8 cellular contexts compared by ENCODE assay signal in the genomic region with DNA sequence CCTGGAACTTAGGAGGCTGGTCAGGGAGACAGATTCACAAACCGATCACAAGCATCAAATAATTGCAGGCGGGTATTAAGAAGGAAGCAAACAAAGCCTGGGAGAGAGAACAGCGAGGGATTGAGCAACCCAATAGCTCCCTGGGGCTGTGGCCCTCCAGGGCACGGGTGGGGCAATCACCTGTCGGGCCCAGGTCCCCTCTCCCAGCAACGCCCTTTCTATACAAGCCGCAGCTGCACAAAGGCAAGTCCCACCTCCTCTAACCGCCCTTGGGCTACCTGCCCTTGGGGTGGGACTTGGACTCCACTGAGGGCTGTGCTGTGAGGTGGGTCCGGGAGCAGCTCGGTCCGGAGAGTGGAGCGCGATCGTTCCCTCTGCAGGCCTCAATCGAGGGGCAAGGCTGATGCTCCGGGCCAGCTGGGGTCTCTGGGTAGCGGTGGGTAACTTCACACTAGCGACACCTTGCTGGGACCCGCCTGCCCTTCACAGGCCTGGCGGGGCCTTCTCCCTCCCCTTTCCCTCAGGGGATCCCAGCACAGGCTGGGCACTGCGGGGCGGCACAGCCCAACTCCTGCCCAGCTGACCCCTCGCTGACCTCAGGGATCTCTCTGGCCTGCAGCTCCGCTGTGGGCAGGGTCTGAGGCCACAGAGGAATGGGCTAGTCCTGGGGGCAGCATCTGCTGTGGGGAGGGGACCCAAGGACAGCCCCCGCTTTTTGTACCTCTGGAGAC. TPM values are rescaled to one million over a fixed set of nuclear protein-coding genes. Genes with fewer than 3 reads are reported as not detected.
A peak's percentile ranks its signal among the peaks of the same experiment; 100 is the strongest.
DNase-seq lines count a peak whose midpoint lies in the region; ATAC-seq, FAIRE-seq and TF ChIP-seq lines count a peak whose summit lies in the region.

No MANE protein-coding gene starts in this region.

- TF ChIP-seq POLR2A in GM18505 (IDR thresholded peaks at IDR 0.05; ENCODE audit: borderline replicate concordance, extremely low read depth, insufficient read depth, insufficient read length) = peak; percentile 28

- H3K27me3 Mint-ChIP-seq in natural killer cell (ENCODE audit: low read depth in 2 of 2) = no peaks in the 10 kb centered on the region

- peaks cover 42 to 53% of the 10 kb centered on the region in 2 donors for H3K4me1 Mint-ChIP-seq in natural killer cell

- H3K27me3 ChIP-seq in dorsolateral prefrontal cortex (no peaks in the 10 kb centered on the region), MG63 (no peaks in the 10 kb centered on the region)

- H3K9me3 Mint-ChIP-seq in natural killer cell = no peaks in the 10 kb centered on the region

- peak overlapping the region; percentile 98 to 99 for H3K27ac Mint-ChIP-seq in natural killer cell

- peak overlapping the region in 35 of 59 donors; percentile 2 to 84 (median 59) for H3K27ac ChIP-seq in dorsolateral prefrontal cortex

- DNase-seq in NCI-H2107 treated with DMSO at 0.1 percent for 48 hours (lab: John Stamatoyannopoulos, UW; ENCODE audit: unreplicated experiment) (peak; percentile 93), dorsolateral prefrontal cortex (peak in 1 of 10 donors; percentile 34), natural killer cell (no peak), iPS-NIHi7 (ENCODE audit: extremely low spot score) (no peak), MG63 (no peak), middle frontal gyrus (ENCODE audit: extremely low spot score, low spot score) (no peak), HTR-8/SVneo (ENCODE audit: insufficient read length, low spot score) (no peak)

- intact Hi-C loops in dorsolateral prefrontal cortex (cut with DNase I) (no loop called here), natural killer cell (cut with micrococcal nuclease) (no loop called here)

- TF ChIP-seq CTCF in dorsolateral prefrontal cortex (IDR thresholded peaks at IDR 0.05 in 54 of 56, conservative IDR thresholded peaks at IDR 0.05 in 2 of 56; ENCODE audit: low read depth in 1 of 56, partially characterized antibody in 56 of 56) (peak in 1 of 56 donors; percentile 1), natural killer cell (IDR thresholded peaks at IDR 0.05) (no peak)

- H3K9me3 ChIP-seq in MG63 = no peaks in the 10 kb centered on the region

- H3K36me3 ChIP-seq in MG63 = peaks cover 30% of the 10 kb centered on the region

- H3K36me3 Mint-ChIP-seq in natural killer cell = peaks cover 6% of the 10 kb centered on the region

- no peak overlapping the region for H3K4me3 Mint-ChIP-seq in natural killer cell

- ATAC-seq in GM18505 (IDR thresholded peaks at IDR 0.05; ENCODE audit: unreplicated experiment) = no peak
- no peak for ATAC-seq in natural killer cell

- peak overlapping the region in 7 of 59 donors; percentile 1 to 30 (median 15) for H3K4me3 ChIP-seq in dorsolateral prefrontal cortex
- no peak overlapping the region for H3K4me3 ChIP-seq in MG63

- FAIRE-seq in HTR-8/SVneo (lab: Jason Lieb, UNC) = no peak

RNA-seq across cellular contexts. Expression of a gene that starts 8.0 kb away (rescaled TPM):
- total RNA-seq in dorsolateral prefrontal cortex (100 to 1,000 TPM in 11 of 120 experiments, 10 to 100 TPM in 109; 56.3 to 112 (median 85.1) TPM), natural killer cell (100 to 1,000 TPM; 123 to 133 (median 127) TPM)
- total RNA-seq in MG63 (2014; rRNA removed; shearing (Covaris generic); ENCODE audit: low replicate concordance) = 349 and 524 TPM in 2 replicates

RNA-seq across cellular contexts. Expression of a gene that starts 8.3 kb away (rescaled TPM):
- total RNA-seq in dorsolateral prefrontal cortex (10 to 100 TPM; 17.2 to 38.2 (median 26.5) TPM), natural killer cell (10 to 100 TPM; 22.1 to 30.4 (median 23.3) TPM)
- total RNA-seq in MG63 (2014; rRNA removed; shearing (Covaris generic); ENCODE audit: low replicate concordance) = 23.5 and 56.5 TPM in 2 replicates

RNA-seq across cellular contexts. Expression of a gene that starts 11.3 kb away (rescaled TPM):
- total RNA-seq in dorsolateral prefrontal cortex (10 to 100 TPM in 52 of 120 experiments, 1 to 10 TPM in 68; 2.6 to 25.6 (median 9.2) TPM), natural killer cell (100 to 1,000 TPM; 279 to 357 (median 312) TPM)
- total RNA-seq in MG63 (2014; rRNA removed; shearing (Covaris generic); ENCODE audit: low replicate concordance) = not detected in 2 replicates

RNA-seq across cellular contexts. Expression of a gene that starts 18.6 kb away (rescaled TPM):
- total RNA-seq in dorsolateral prefrontal cortex = 100 to 1,000 TPM; 102 to 287 (median 162) TPM
- 100 to 1,000 TPM; 125 to 157 (median 126) TPM for total RNA-seq in natural killer cell
- total RNA-seq in MG63 (2014; rRNA removed; shearing (Covaris generic); ENCODE audit: low replicate concordance) = 136 and 311 TPM in 2 replicates

RNA-seq across cellular contexts. Expression of a gene that starts 18.8 kb away (rescaled TPM):
- total RNA-seq in dorsolateral prefrontal cortex = not detected
- total RNA-seq in natural killer cell = not detected
- not detected in 2 replicates for total RNA-seq in MG63 (2014; rRNA removed; shearing (Covaris generic); ENCODE audit: low replicate concordance)

Comparison
In these comparisons a context has a peak if more than half of its experiments do, and no peak if none do; other contexts are left out.
1. RNA of a gene that starts 11.3 kb away (total RNA-seq): 279 to 357 TPM in natural killer cell; 2.6 to 25.6 TPM in dorsolateral prefrontal cortex and not detected in MG63; every median in the first group is over 10 times any median in the second.